In genomic region chr4:55488716-55489115, GRCh38 we compare ENCODE assay signal across 23 cellular contexts. TPM values are rescaled to one million over a fixed set of nuclear protein-coding genes. Genes with fewer than 3 reads are reported as not detected.
DNase-seq lines count a peak whose midpoint lies in the region; ATAC-seq, FAIRE-seq and TF ChIP-seq lines count a peak whose summit lies in the region.
"Had no signal": no experiment of that assay in that cellular context is flagged by ENCODE, and none has a peak within 500 bp of the region (broad histone marks: within the 10 kb centered on the region; RNA-seq: fewer than 3 reads in every experiment).

No MANE protein-coding gene starts in this region.

- TF ChIP-seq POLR2A in K562 (conservative IDR thresholded peaks at IDR 0.05) (no peak), GM12892 (IDR thresholded peaks at IDR 0.05; ENCODE audit: low read depth, low read length) (no peak)

- no peak overlapping the region for H3K27ac ChIP-seq in HEK293 (ENCODE audit: extremely low read depth, low read depth, low read length)
- H3K27ac ChIP-seq in K562 (ENCODE audit: extremely low read depth, low read depth, low read length) = no peak overlapping the region
- no peak overlapping the region for H3K27ac ChIP-seq in endodermal cell (ENCODE audit: low read depth, low read length)
- H3K27ac ChIP-seq: BLaER1 had no signal

- H3K9me3 ChIP-seq in HEK293 (ENCODE audit: control insufficient read depth, insufficient read depth, low read depth, low read length) = no peaks in the 10 kb centered on the region
- no peaks in the 10 kb centered on the region for H3K9me3 ChIP-seq in K562 (replicated peaks; ENCODE audit: control insufficient read depth, insufficient read depth, low read depth, low read length)
- peaks cover 12% of the 10 kb centered on the region for H3K9me3 ChIP-seq in endodermal cell (ENCODE audit: control insufficient read depth, low read length)
- H3K9me3 ChIP-seq: BE2C had no signal

- H3K9ac ChIP-seq in K562 (ENCODE audit: insufficient read depth in 1 of 2, low read depth in 2 of 2, low read length in 2 of 2) = no peak overlapping the region
- H3K9ac ChIP-seq in endodermal cell (ENCODE audit: extremely low read depth, low read length, poor library complexity, severe bottlenecking) = no peak overlapping the region
- H3K9ac ChIP-seq: BLaER1 had no signal

- TF ChIP-seq CTCF in HEK293 (tag by site-specific recombination; IDR thresholded peaks at IDR 0.05) (no peak), K562 (IDR thresholded peaks at IDR 0.05 in 2 of 3, conservative IDR thresholded peaks at IDR 0.05 in 1 of 3; ENCODE audit: insufficient read depth in 2 of 3, low read depth in 1 of 3, low read length in 3 of 3) (no peak), endodermal cell (conservative IDR thresholded peaks at IDR 0.05) (no peak)

- BruUV-seq in K562 (replicated peaks; lab: Mats Ljungman, UMichigan) = no TSS peak

- H4K20me1 ChIP-seq in K562 (replicated peaks; ENCODE audit: control insufficient read depth, insufficient read depth, low read length) = no peaks in the 10 kb centered on the region

- no peak overlapping the region for H3K4me2 ChIP-seq in K562 (ENCODE audit: insufficient read depth, low read length)
- H3K4me2 ChIP-seq: BLaER1 had no signal

- H3K4me3 ChIP-seq in HEK293 (ENCODE audit: low read depth, low read length) = no peak overlapping the region
- no peak overlapping the region for H3K4me3 ChIP-seq in K562
- no peak overlapping the region for H3K4me3 ChIP-seq in endodermal cell (ENCODE audit: low read length)
- H3K4me3 ChIP-seq: BLaER1 had no signal

- H3K27me3 ChIP-seq in K562 (ENCODE audit: control insufficient read depth in 2 of 2, insufficient read depth in 2 of 2, low read length in 2 of 2) (no peaks in the 10 kb centered on the region), endodermal cell (ENCODE audit: control insufficient read depth, insufficient read depth, low read length, poor library complexity, severe bottlenecking) (no peaks in the 10 kb centered on the region)
- H3K27me3 ChIP-seq: BE2C, BLaER1 had no signal

- FAIRE-seq in GM18507 (lab: Jason Lieb, UNC) = peak; percentile 38
- FAIRE-seq in K562 (lab: Jason Lieb, UNC) = no peak
- no peak for FAIRE-seq in GM12892 (lab: Jason Lieb, UNC)
- FAIRE-seq: GM12891, GM19239 had no signal

- H3K4me3 Mint-ChIP-seq in endodermal cell = no peak overlapping the region
- H3K4me3 Mint-ChIP-seq: CD14-positive monocyte; CD4-positive, alpha-beta memory T cell; CD4-positive, CD25-positive, alpha-beta regulatory T cell; CD8-positive, alpha-beta memory T cell had no signal

- in situ Hi-C loops in K562 (cut with MboI) = no loop called here

- no peaks in the 10 kb centered on the region for H3K27me3 Mint-ChIP-seq in endodermal cell (ENCODE audit: insufficient read depth)
- H3K27me3 Mint-ChIP-seq: CD4-positive, alpha-beta memory T cell; CD4-positive, CD25-positive, alpha-beta regulatory T cell; CD8-positive, alpha-beta memory T cell had no signal

- no peak overlapping the region for H2AFZ ChIP-seq in K562 (ENCODE audit: low read depth, low read length)

- TF ChIP-seq RAD21 in K562 (CRISPR knock-in tag; conservative IDR thresholded peaks at IDR 0.05 in 1 of 2, IDR thresholded peaks at IDR 0.05 in 1 of 2) = no peak

- POLR2A ChIA-PET in HEK293 (lab: Yijun Ruan, JAX) = no interaction called here
- POLR2A ChIA-PET in K562 (lab: Yijun Ruan, JAX) = interaction anchor here (1.6 kb wide), 1 partner anchor 13 kb away, joined by 4 read pairs; no protein-coding TSS in a partner anchor

- CTCF ChIA-PET in HEK293 (lab: Yijun Ruan, JAX) (interaction anchor here (0.7 kb wide), 1 partner anchor 1055 kb away, joined by 3 read pairs; no protein-coding TSS in a partner anchor), K562 (lab: Yijun Ruan, JAX; ENCODE audit: low intra/inter-chr PET ratio) (interaction anchor here (0.6 kb wide), 1 partner anchor 18 kb away, joined by 3 read pairs; no protein-coding TSS in a partner anchor)

- intact Hi-C loops in K562 (cut with micrococcal nuclease) = no loop called here

- WGBS in K562 (ENCODE audit: insufficient coverage, low coverage, missing lambda C conversion rate) = 94% methylated on average over 3 of the region's 3 CpGs
- 93 to 100% methylated on average over 1 to 3 of the region's 3 CpGs for whole genome bisulfite sequencing in endodermal cell (ENCODE audit: insufficient coverage in 1 of 2, insufficient read length in 1 of 2), 2 experiments

- H3K4me1 ChIP-seq in HEK293 (ENCODE audit: control insufficient read depth, insufficient read depth, low read length) = no peaks in the 10 kb centered on the region
- H3K4me1 ChIP-seq in K562 (replicated peaks in 1 of 2; ENCODE audit: control insufficient read depth in 2 of 2, insufficient read depth in 2 of 2, low read length in 2 of 2) = no peaks in the 10 kb centered on the region
- no peaks in the 10 kb centered on the region for H3K4me1 ChIP-seq in endodermal cell (ENCODE audit: control insufficient read depth, insufficient read depth, low read length)
- H3K4me1 ChIP-seq: BE2C, BLaER1 had no signal

- no peak overlapping the region for H3K27ac Mint-ChIP-seq in endodermal cell
- H3K27ac Mint-ChIP-seq: CD14-positive monocyte; CD4-positive, alpha-beta memory T cell; CD4-positive, CD25-positive, alpha-beta regulatory T cell; CD8-positive, alpha-beta memory T cell had no signal

- H3K9me3 Mint-ChIP-seq in endodermal cell = peaks cover 5% of the 10 kb centered on the region
- H3K9me3 Mint-ChIP-seq: CD4-positive, alpha-beta memory T cell; CD4-positive, CD25-positive, alpha-beta regulatory T cell; CD8-positive, alpha-beta memory T cell had no signal

- H3K4me1 Mint-ChIP-seq in endodermal cell = peaks cover 3% of the 10 kb centered on the region
- H3K4me1 Mint-ChIP-seq: CD14-positive monocyte had no signal

- H3K9me1 ChIP-seq in K562 (ENCODE audit: control insufficient read depth, insufficient read depth, low read length) = no peaks in the 10 kb centered on the region

- ATAC-seq in K562 = no peak

- peaks cover 28% of the 10 kb centered on the region for H3K36me3 Mint-ChIP-seq in endodermal cell (ENCODE audit: low read depth)

- H3K36me3 ChIP-seq in HEK293 (ENCODE audit: control insufficient read depth in 2 of 2, insufficient read depth in 1 of 2, low read length in 2 of 2) (peaks cover 8 to 17% of the 10 kb centered on the region in 2 experiments; a peak in 2 of 3 replicates), K562 (ENCODE audit: control insufficient read depth, insufficient read depth, low read length) (peaks cover 31% of the 10 kb centered on the region; the same call in 2 of the 3 replicates), endodermal cell (ENCODE audit: control insufficient read depth, insufficient read depth, low read length) (peaks cover 35% of the 10 kb centered on the region)

- TF ChIP-seq EP300 in K562 (IDR thresholded peaks at IDR 0.05; ENCODE audit: low read length) = no peak

- peaks cover 22% of the 10 kb centered on the region for H3K79me2 ChIP-seq in K562 (ENCODE audit: control insufficient read depth, insufficient read depth, low read length)

- no peak for DNase-seq in GM18507 (ENCODE audit: extremely low spot score, insufficient read length, low read depth)
- no peak for DNase-seq in K562 (ENCODE audit: extremely low read depth in 1 of 4, low spot score in 3 of 4)
- DNase-seq in GM12892 (ENCODE audit: insufficient read length) = no peak
- DNase-seq in activated T-cell treated with anti-CD3 and anti-CD28 coated beads, Interleukin-2, amount 50 U/mL, for 1 hour = no peak
- no peak for DNase-seq in endodermal cell
- DNase-seq: 8988T; ACHN; BE2C; C1 segment of cervical spinal cord; CD4-positive, alpha-beta memory T cell; CD4-positive, CD25-positive, alpha-beta regulatory T cell; CD8-positive, alpha-beta memory T cell; COR-L47; DMS 273 treated with DMSO at 0.1 percent for 48 hours; DMS153; DMS53; DMS79 treated with DMSO at 0.1 percent for 48 hours; GF-D8 had no signal

TF ChIP-seq in HEK293, 187 proteins besides CTCF, POLR2A, EP300 and RAD21:
- TF ChIP-seq ZNF48 (tag by site-specific recombination; IDR thresholded peaks at IDR 0.05) = no peak
- TF ChIP-seq ZNF121 (tag by site-specific recombination; IDR thresholded peaks at IDR 0.05) = 0 out of 2 replicates have a peak, but pooled peaks have one; percentile 12

TF ChIP-seq in K562, 482 proteins besides CTCF, POLR2A, EP300 and RAD21:
- peak; percentile 85 for TF ChIP-seq ZNF121 (CRISPR knock-in tag; conservative IDR thresholded peaks at IDR 0.05)
- TF ChIP-seq, protein P1, sequence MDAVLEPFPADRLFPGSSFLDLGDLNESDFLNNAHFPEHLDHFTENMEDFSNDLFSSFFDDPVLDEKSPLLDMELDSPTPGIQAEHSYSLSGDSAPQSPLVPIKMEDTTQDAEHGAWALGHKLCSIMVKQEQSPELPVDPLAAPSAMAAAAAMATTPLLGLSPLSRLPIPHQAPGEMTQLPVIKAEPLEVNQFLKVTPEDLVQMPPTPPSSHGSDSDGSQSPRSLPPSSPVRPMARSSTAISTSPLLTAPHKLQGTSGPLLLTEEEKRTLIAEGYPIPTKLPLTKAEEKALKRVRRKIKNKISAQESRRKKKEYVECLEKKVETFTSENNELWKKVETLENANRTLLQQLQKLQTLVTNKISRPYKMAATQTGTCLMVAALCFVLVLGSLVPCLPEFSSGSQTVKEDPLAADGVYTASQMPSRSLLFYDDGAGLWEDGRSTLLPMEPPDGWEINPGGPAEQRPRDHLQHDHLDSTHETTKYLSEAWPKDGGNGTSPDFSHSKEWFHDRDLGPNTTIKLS (IDR thresholded peaks at IDR 0.05; ENCODE audit: borderline replicate concordance, low read depth) = no peak

RNA-seq across cellular contexts. Expression of gene CLOCK, which starts 58.0 kb away (rescaled TPM):
- total RNA-seq in K562 (2011; cell fraction: chromatin; rRNA removed; ENCODE audit: low replicate concordance) = 19.0 and 56.6 TPM in 2 replicates
- 11.3 and 13.7 TPM in 2 replicates for total RNA-seq in K562 (2011; cell fraction: nucleolus; rRNA removed)
- total RNA-seq in K562 (2011; cell fraction: nucleoplasm; rRNA removed) = 21.7 and 34.1 TPM in 2 replicates
- total RNA-seq in K562 (2014; rRNA removed) (7.6 and 8.1 TPM in 2 replicates), K562 (2014; rRNA removed; fragmentation: Illumina TruSeq; extraction: Trizol) (13.0 and 13.1 TPM in 2 replicates), K562 (2015; rRNA removed; fragmentation: Illumina TruSeq; extraction: Trizol) (13.4 and 14.4 TPM in 2 replicates), K562 (2021) (10.4 and 11.1 TPM in 2 replicates), endodermal cell (10 to 100 TPM; 22.9 to 25.1 TPM)
- polyA plus RNA-seq in K562 (2011; rRNA removed) (11.5 and 12.8 TPM in 2 replicates), K562 (2014; fragmentation: Illumina TruSeq; extraction: Trizol) (7.5 and 9.4 TPM in 2 replicates), K562 (2014; fragmentation: Nextera tagmentation; extraction: Ambion mirVana) (1 to 10 TPM; 3.7 to 4.5 TPM), K562 (2014; rRNA removed) (7.3 and 10.1 TPM in 2 replicates)
- 5.6 and 5.9 TPM in 2 replicates for polyA plus RNA-seq in K562 (2011; cell fraction: cytosol; rRNA removed)
- polyA plus RNA-seq in K562 (2011; cell fraction: nucleus; rRNA removed) = 20.8 and 20.9 TPM in 2 replicates
- polyA plus RNA-seq in K562 (2012) = 6.8 and 8.2 TPM in 2 replicates
- polyA minus RNA-seq in K562 (2011; rRNA and poly(A)+ RNA removed) = 26.4 and 36.7 TPM in 2 replicates
- polyA minus RNA-seq in K562 (2011; cell fraction: cytosol; rRNA and poly(A)+ RNA removed) = 7.6 and 15.2 TPM in 2 replicates
- polyA minus RNA-seq in K562 (2011; cell fraction: nucleus; rRNA and poly(A)+ RNA removed) = 24.5 and 39.3 TPM in 2 replicates
- polyA plus RNA-seq in GM12892 (2012; ENCODE audit: missing spikeins) = 5.5 TPM
- polyA plus RNA-seq in endodermal cell (2013, experiment 1 of 2) = 12.2 TPM
- polyA plus RNA-seq in endodermal cell (2013, experiment 2 of 2) = 13.8 TPM
